ENCODE assay signal across 15 cellular contexts in the genomic region with DNA sequence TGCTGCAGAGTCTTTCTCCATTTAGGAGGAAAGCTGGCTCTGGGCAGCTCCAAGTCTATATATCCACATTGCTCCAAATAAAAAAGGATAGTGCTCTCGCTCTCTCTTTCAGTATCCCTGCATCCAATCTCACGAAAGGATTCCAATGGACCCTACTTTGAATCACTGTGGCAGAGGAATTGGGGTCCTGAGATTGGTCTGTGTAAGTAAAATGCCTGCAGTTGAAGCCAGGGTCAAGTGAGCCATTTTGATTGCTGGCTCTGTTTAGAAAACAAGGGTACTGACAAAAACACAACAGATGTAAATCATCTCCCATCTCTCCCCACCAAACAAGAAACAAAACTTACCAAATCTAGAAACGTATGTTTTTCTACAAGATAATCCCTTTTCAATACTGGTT. TPM values are rescaled to one million over a fixed set of nuclear protein-coding genes. Genes with fewer than 3 reads are reported as not detected.
A peak's percentile ranks its signal among the peaks of the same experiment; 100 is the strongest.
DNase-seq lines count a peak whose midpoint lies in the region; ATAC-seq and TF ChIP-seq lines count a peak whose summit lies in the region.
"Had no signal": no experiment of that assay in that cellular context is flagged by ENCODE, and none has a peak within 500 bp of the region (broad histone marks: within the 10 kb centered on the region; RNA-seq: fewer than 3 reads in every experiment).

No MANE protein-coding gene starts in this region.

- no peaks in the 10 kb centered on the region for H3K9me3 ChIP-seq in subcutaneous abdominal adipose tissue (ENCODE audit: control insufficient read depth in 5 of 5, low read length in 5 of 5)
- H3K9me3 ChIP-seq: BLaER1, Caco-2 had no signal

- TF ChIP-seq CTCF in neural crest cell (conservative IDR thresholded peaks at IDR 0.05), result no peak

- intact Hi-C loops in Right ventricle myocardium superior (cut with DNase I), result no loop called here

- peaks cover 0 to 31% (median 27%) of the 10 kb centered on the region in 5 donors for H3K4me1 ChIP-seq in subcutaneous abdominal adipose tissue (ENCODE audit: control insufficient read depth in 5 of 5, insufficient read depth in 5 of 5, low read length in 5 of 5)
- H3K4me1 ChIP-seq: BLaER1, Caco-2 had no signal

- no peak overlapping the region for H3K9ac ChIP-seq in subcutaneous abdominal adipose tissue (ENCODE audit: low read length in 5 of 5)
- H3K9ac ChIP-seq: BLaER1 had no signal

- DNase-seq in G401 (ENCODE audit: low spot score), result peak; percentile 56
- peak; percentile 49 for DNase-seq in cerebellar cortex (ENCODE audit: low spot score)
- DNase-seq in neural crest cell (ENCODE audit: low read depth, low spot score), result no peak
- DNase-seq in T-helper 1 cell, result no peak
- DNase-seq in Right ventricle myocardium superior, result no peak
- DNase-seq: AML-193; Caco-2; CD8-positive, alpha-beta memory T cell; DMS53; H7 had no signal

- no peaks in the 10 kb centered on the region for H3K36me3 ChIP-seq in subcutaneous abdominal adipose tissue (ENCODE audit: control insufficient read depth in 5 of 5, insufficient read depth in 5 of 5, low read length in 5 of 5)
- H3K36me3 ChIP-seq: BLaER1 had no signal

- no peaks in the 10 kb centered on the region for H3K27me3 Mint-ChIP-seq in neural crest cell (ENCODE audit: low read depth)

- no peaks in the 10 kb centered on the region for H3K27me3 ChIP-seq in subcutaneous abdominal adipose tissue (ENCODE audit: control insufficient read depth in 5 of 5, insufficient read depth in 4 of 5, low read length in 5 of 5)
- H3K27me3 ChIP-seq: BLaER1 had no signal

- H3K4me3 ChIP-seq in subcutaneous abdominal adipose tissue (ENCODE audit: low read depth in 1 of 5, low read length in 5 of 5), result no peak overlapping the region
- H3K4me3 ChIP-seq: BLaER1 had no signal

- H3K36me3 Mint-ChIP-seq in neural crest cell (ENCODE audit: low read depth), result no peaks in the 10 kb centered on the region
- H3K36me3 Mint-ChIP-seq: CD8-positive, alpha-beta memory T cell had no signal

- H3K27ac Mint-ChIP-seq in neural crest cell (ENCODE audit: unreplicated experiment), result peak overlapping the region; percentile 79
- H3K27ac Mint-ChIP-seq: CD8-positive, alpha-beta memory T cell had no signal

- H3K4me1 Mint-ChIP-seq in neural crest cell, result peaks cover 21% of the 10 kb centered on the region
- H3K4me1 Mint-ChIP-seq: CD8-positive, alpha-beta memory T cell had no signal

- no peak for ATAC-seq in HG03342 (IDR thresholded peaks at IDR 0.05; ENCODE audit: unreplicated experiment)
- no peak for ATAC-seq in Right ventricle myocardium superior (ENCODE audit: poor library complexity)
- ATAC-seq: HepG2 had no signal

- no peaks in the 10 kb centered on the region for H3K9me3 Mint-ChIP-seq in neural crest cell

- H3K27ac ChIP-seq in subcutaneous abdominal adipose tissue (ENCODE audit: low read depth, low read length), result peak overlapping the region; percentile 14
- H3K27ac ChIP-seq: 22Rv1, BLaER1 had no signal

- no peak overlapping the region for H3K4me3 Mint-ChIP-seq in neural crest cell
- H3K4me3 Mint-ChIP-seq: CD8-positive, alpha-beta memory T cell had no signal

- in situ Hi-C loops in G401 (cut with HindIII; ENCODE audit: low sequenced_read_pairs), result no loop called here

RNA-seq across cellular contexts. Expression of gene RSPO3, which starts 45.5 kb away (rescaled TPM):
- 5.7 TPM in 1 of 2 replicates, not detected in the other for total RNA-seq in G401 (2014; rRNA removed; shearing (Covaris generic))
- total RNA-seq in neural crest cell (not detected in 2 replicates), Right ventricle myocardium superior (0.67 TPM)
- total RNA-seq: CD8-positive, alpha-beta memory T cell; H7; HepG2 had no signal

Comparison
In these comparisons a context has a peak if more than half of its experiments do, and no peak if none do; other contexts are left out.
1. DNase-seq: peak in G401 (single experiment) and cerebellar cortex (single experiment); none in neural crest cell (single experiment), T-helper 1 cell (0 of 5) and Right ventricle myocardium superior (single experiment).